ENCODE assay signal across 7 cellular contexts in genomic region chr10:73999703-74000102, GRCh38. TPM values are rescaled to one million over a fixed set of nuclear protein-coding genes. Genes with fewer than 3 reads are reported as not detected.
DNase-seq lines count a peak whose midpoint lies in the region; ATAC-seq and TF ChIP-seq lines count a peak whose summit lies in the region.

No MANE protein-coding gene starts in this region.

- H3K9me3 ChIP-seq in HUES6 (ENCODE audit: control insufficient read depth, insufficient read depth, low read depth, low read length) (no peaks in the 10 kb centered on the region), ascending aorta (no peaks in the 10 kb centered on the region), iPS-20b (ENCODE audit: insufficient read depth, low read depth, low read length) (no peaks in the 10 kb centered on the region), stomach (no peaks in the 10 kb centered on the region)

- no peak for ATAC-seq in GM19351 (IDR thresholded peaks at IDR 0.05; ENCODE audit: unreplicated experiment)

- WGBS in stomach, 5 donors, result 3 to 29% (median 18%) methylated on average over 1 of the region's 1 CpG

- H3K27me3 ChIP-seq in HUES6 (ENCODE audit: control insufficient read depth, insufficient read depth, low read length) (no peaks in the 10 kb centered on the region), ascending aorta (no peaks in the 10 kb centered on the region), iPS-20b (ENCODE audit: insufficient read depth, low read length) (no peaks in the 10 kb centered on the region), stomach (no peaks in the 10 kb centered on the region)

- H3K27ac ChIP-seq in HUES6 (ENCODE audit: low read depth, low read length), result peak overlapping the region; percentile 100; the same call in 1 of the 2 replicates
- H3K27ac ChIP-seq in ascending aorta, result peak overlapping the region; percentile 95
- no peak overlapping the region for H3K27ac ChIP-seq in iPS-20b (ENCODE audit: low read length)
- H3K27ac ChIP-seq in stomach, result peak overlapping the region; percentile 95 to 98 (median 97)

- peaks cover 27% of the 10 kb centered on the region; the same call in 1 of the 2 replicates for H3K4me1 ChIP-seq in HUES6 (ENCODE audit: control insufficient read depth, insufficient read depth, low read length)
- H3K4me1 ChIP-seq in ascending aorta, result peaks cover 0 to 26% of the 10 kb centered on the region in 2 donors
- H3K4me1 ChIP-seq in iPS-20b (ENCODE audit: insufficient read depth, low read length), result peaks cover 9% of the 10 kb centered on the region; the same call in 1 of the 2 replicates
- peaks cover 17 to 69% (median 42%) of the 10 kb centered on the region in 4 donors for H3K4me1 ChIP-seq in stomach

- peak overlapping the region; percentile 100 for H3K4me3 ChIP-seq in HUES6 (ENCODE audit: low read depth, low read length)
- peak overlapping the region; percentile 87 to 91 for H3K4me3 ChIP-seq in ascending aorta
- H3K4me3 ChIP-seq in iPS-20b (ENCODE audit: low read length), result peak overlapping the region; percentile 97
- H3K4me3 ChIP-seq in stomach, result peak overlapping the region; percentile 76 to 98 (median 90)

- no peak for TF ChIP-seq EP300 in stomach (IDR thresholded peaks at IDR 0.05)

- intact Hi-C loops in ascending aorta (cut with DNase I), result loop anchor here (2.0 to 5.0 kb wide), 3 partner anchors 39 to 113 kb away; no protein-coding TSS in a partner anchor
- intact Hi-C loops in stomach (cut with DNase I; ENCODE audit: low total_unique reads), result no loop called here

- no peak for DNase-seq in ascending aorta (ENCODE audit: low spot score in 2 of 2)
- no peak for DNase-seq in stomach
- DNase-seq in AML-193 (lab: John Stamatoyannopoulos, UW), result no peak
- no peak for DNase-seq in NCI-H187 treated with DMSO at 0.1 percent for 48 hours (lab: John Stamatoyannopoulos, UW)

- peak overlapping the region; percentile 100 for H3K9ac ChIP-seq in HUES6 (ENCODE audit: low read length)
- peak overlapping the region; percentile 98; the same call in 1 of the 2 replicates for H3K9ac ChIP-seq in iPS-20b (ENCODE audit: low read depth, low read length)

- no peak for TF ChIP-seq CTCF in ascending aorta (IDR thresholded peaks at IDR 0.05)
- no peak for TF ChIP-seq CTCF in stomach (IDR thresholded peaks at IDR 0.05)

- H3K36me3 ChIP-seq in HUES6 (ENCODE audit: control insufficient read depth, insufficient read depth, low read length) (peaks cover 41% of the 10 kb centered on the region), ascending aorta (no peaks in the 10 kb centered on the region), iPS-20b (ENCODE audit: insufficient read depth, low read depth, low read length) (peaks cover 46% of the 10 kb centered on the region), stomach (no peaks in the 10 kb centered on the region)

- no peak for TF ChIP-seq POLR2A in stomach (IDR thresholded peaks at IDR 0.05)

RNA-seq across cellular contexts. Expression of gene VCL, which starts 1.8 kb away (rescaled TPM):
- total RNA-seq in ascending aorta, result 333 TPM
- total RNA-seq in stomach, result 100 to 1,000 TPM in 3 of 5 donors, 10 to 100 TPM in 2; 50.8 to 211 (median 107) TPM
- polyA plus RNA-seq in stomach, result 10 to 100 TPM; 11.2 to 33.2 (median 13.4) TPM
